In the genomic region with DNA sequence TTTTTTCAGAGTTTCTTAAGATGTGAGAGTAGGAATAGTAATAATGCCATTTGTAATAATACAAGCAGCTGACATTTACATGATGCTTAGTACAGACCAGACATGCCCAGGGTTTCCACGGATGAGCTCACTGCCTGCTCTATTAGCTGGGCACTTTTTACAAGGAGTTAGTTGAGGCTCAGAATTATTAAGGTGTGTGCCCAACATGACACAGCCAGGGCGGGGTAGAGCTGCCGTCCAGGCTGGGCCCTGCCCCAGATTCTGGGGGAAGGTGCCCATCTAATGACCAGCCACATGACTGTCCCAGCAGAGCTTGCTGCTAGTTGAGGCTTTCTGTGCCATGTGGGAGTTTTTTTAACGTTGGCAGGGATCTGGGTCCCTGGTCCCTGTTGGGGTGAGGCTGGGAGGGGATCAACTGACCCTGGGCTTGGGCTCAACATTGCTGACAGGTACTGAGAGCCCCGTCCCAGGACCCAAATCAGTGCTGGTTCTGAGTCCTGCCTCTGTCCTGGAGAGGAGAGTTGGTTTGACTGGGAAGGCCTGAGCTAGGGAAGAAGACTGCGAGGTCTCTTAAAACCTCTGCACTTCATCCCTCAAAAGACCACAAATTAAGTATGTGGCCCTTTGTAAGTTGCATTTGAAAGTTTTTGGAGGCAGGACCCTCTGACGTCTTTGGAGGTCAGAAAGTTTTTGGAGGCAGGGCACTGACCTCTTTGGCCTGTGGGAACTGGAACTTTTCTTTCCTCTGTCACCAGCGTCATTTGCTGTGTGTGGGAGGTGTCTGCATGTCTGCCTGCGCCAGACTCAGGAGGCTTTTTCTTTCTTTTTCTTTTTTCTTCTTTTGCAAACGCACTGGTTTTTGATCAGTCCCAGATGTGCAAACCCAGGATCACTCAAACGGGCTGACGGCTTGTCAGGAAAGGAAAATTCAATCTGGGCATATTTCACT, we compare ENCODE assay signal across 15 cellular contexts. TPM values are rescaled to one million over a fixed set of nuclear protein-coding genes. Genes with fewer than 3 reads are reported as not detected.
DNase-seq lines count a peak whose midpoint lies in the region; ATAC-seq and TF ChIP-seq lines count a peak whose summit lies in the region.
"Had no signal": no experiment of that assay in that cellular context is flagged by ENCODE, and none has a peak within 500 bp of the region (broad histone marks: within the 10 kb centered on the region; RNA-seq: fewer than 3 reads in every experiment).

No MANE protein-coding gene starts in this region.

- H3K4me1 ChIP-seq in IMR-90 (ENCODE audit: control insufficient read depth, insufficient read depth, low read length) (peaks cover 33% of the 10 kb centered on the region), esophagus (ENCODE audit: control insufficient read depth in 2 of 2, insufficient read depth in 2 of 2, low read length in 1 of 2) (peaks cover 5 to 18% of the 10 kb centered on the region in 2 donors), lower lobe of right lung (peaks cover 25% of the 10 kb centered on the region), subcutaneous abdominal adipose tissue (ENCODE audit: control insufficient read depth in 5 of 5, insufficient read depth in 5 of 5, low read length in 5 of 5) (peaks cover 5 to 33% (median 26%) of the 10 kb centered on the region in 5 donors)
- H3K4me1 ChIP-seq: SJCRH30 had no signal

- peak overlapping the region; percentile 52; the same call in 1 of the 2 replicates for H3K14ac ChIP-seq in IMR-90 (replicated peaks; ENCODE audit: low read depth, low read length)

- BruUV-seq in IMR-90 (replicated peaks; lab: Mats Ljungman, UMichigan), result no TSS peak

- no peak overlapping the region for H3K18ac ChIP-seq in IMR-90 (ENCODE audit: low read depth, low read length)

- no peak overlapping the region; the same call in 1 of the 2 replicates for H3K27ac ChIP-seq in IMR-90 (ENCODE audit: insufficient read depth, low read length)
- H3K27ac ChIP-seq in esophagus (ENCODE audit: low read depth in 2 of 2, low read length in 1 of 2), result peak overlapping the region; percentile 51 to 67
- peak overlapping the region; percentile 73 for H3K27ac ChIP-seq in lower lobe of right lung
- no peak overlapping the region for H3K27ac ChIP-seq in subcutaneous abdominal adipose tissue (ENCODE audit: low read depth, low read length)
- H3K27ac ChIP-seq: SJCRH30 had no signal

- peak overlapping the region; percentile 50 for H3K23ac ChIP-seq in IMR-90 (ENCODE audit: low read depth, low read length)

- H3K79me1 ChIP-seq in IMR-90 (ENCODE audit: low read depth in 1 of 2, low read length in 2 of 2), result peaks cover 29 to 61% of the 10 kb centered on the region in 2 experiments; a peak in 3 of 4 replicates

- WGBS in IMR-90 (ENCODE audit: extremely low coverage in 2 of 2, insufficient read length in 1 of 2), 2 experiments, result 54% methylated on average over 4 of the region's 12 CpGs; no CpG with 5 or more reads in 1 of the 2 experiments
- 53 to 57% methylated on average over 12 of the region's 12 CpGs for WGBS in esophagus, 2 donors

- H3K9me3 ChIP-seq in IMR-90 (ENCODE audit: control insufficient read depth, insufficient read depth, low read length) (no peaks in the 10 kb centered on the region), esophagus (ENCODE audit: control insufficient read depth in 2 of 2, insufficient read depth in 1 of 2, low read depth in 1 of 2, low read length in 1 of 2) (no peaks in the 10 kb centered on the region), lower lobe of right lung (no peaks in the 10 kb centered on the region), subcutaneous abdominal adipose tissue (ENCODE audit: control insufficient read depth in 5 of 5, low read length in 5 of 5) (no peaks in the 10 kb centered on the region)
- H3K9me3 ChIP-seq: SJCRH30 had no signal

- no peak overlapping the region for H3K56ac ChIP-seq in IMR-90 (ENCODE audit: extremely low read depth, insufficient read depth, low read length)

- intact Hi-C loops in IMR-90 (cut with micrococcal nuclease), result loop anchor here (10.0 kb wide), 1 partner anchor 197 kb away; no protein-coding TSS in a partner anchor
- intact Hi-C loops in lower lobe of right lung (cut with DNase I), result no loop called here

- DNase-seq in IMR-90 (no peak), lower lobe of right lung (no peak), dermis blood vessel endothelial cell (no peak)
- DNase-seq in activated CD4-positive, alpha-beta T cell treated with anti-CD3 and anti-CD28 coated beads for 1 hour, result no peak
- no peak for DNase-seq in activated CD4-positive, alpha-beta T cell treated with anti-CD3 and anti-CD28 coated beads, Interleukin-2, amount 50 U/mL, for 48 hours
- DNase-seq: activated T-cell treated with anti-CD3 and anti-CD28 coated beads, Interleukin-2, amount 50 U/mL, for 1 hour; CD4-positive, CD25-positive, alpha-beta regulatory T cell; kidney glomerular epithelial cell; MV-4-11; NCI-H524 treated with DMSO at 0.1 percent for 48 hours; SJCRH30 had no signal

- H3K36me3 ChIP-seq in IMR-90 (ENCODE audit: control insufficient read depth, insufficient read depth, low read length) (peaks cover 3% of the 10 kb centered on the region; the same call in 1 of the 2 replicates), esophagus (ENCODE audit: control insufficient read depth in 2 of 2, insufficient read depth in 2 of 2, low read length in 1 of 2) (no peaks in the 10 kb centered on the region), lower lobe of right lung (no peaks in the 10 kb centered on the region), subcutaneous abdominal adipose tissue (ENCODE audit: control insufficient read depth in 5 of 5, insufficient read depth in 5 of 5, low read length in 5 of 5) (no peaks in the 10 kb centered on the region)
- H3K36me3 ChIP-seq: SJCRH30 had no signal

- peak overlapping the region; percentile 5; the same call in 1 of the 2 replicates for H4K91ac ChIP-seq in IMR-90 (ENCODE audit: insufficient read depth, low read depth, low read length)

- H3K9me1 ChIP-seq in IMR-90 (ENCODE audit: insufficient read depth, low read length), result peaks cover 15% of the 10 kb centered on the region

- H2AK5ac ChIP-seq in IMR-90 (ENCODE audit: low read depth, low read length), result peak overlapping the region; percentile 66; the same call in 1 of the 2 replicates

- no peaks in the 10 kb centered on the region for H3K27me3 ChIP-seq in IMR-90 (ENCODE audit: control insufficient read depth, insufficient read depth, low read length)
- no peaks in the 10 kb centered on the region for H3K27me3 ChIP-seq in esophagus (ENCODE audit: control insufficient read depth in 1 of 2, insufficient read depth in 2 of 2, low read length in 2 of 2)
- H3K27me3 ChIP-seq in lower lobe of right lung (ENCODE audit: low read depth), result peaks cover 17% of the 10 kb centered on the region
- peaks cover 14 to 48% (median 17%) of the 10 kb centered on the region in 5 donors for H3K27me3 ChIP-seq in subcutaneous abdominal adipose tissue (ENCODE audit: control insufficient read depth in 5 of 5, insufficient read depth in 4 of 5, low read length in 5 of 5)
- H3K27me3 ChIP-seq: SJCRH30 had no signal

- CTCF ChIA-PET in IMR-90 (lab: Yijun Ruan, JAX), result interaction anchor here (0.5 kb wide), 1 partner anchor 66 kb away, joined by 3 read pairs; no protein-coding TSS in a partner anchor

- H3K4me2 ChIP-seq in IMR-90 (ENCODE audit: low read depth, low read length), result peak overlapping the region; percentile 75

- ATAC-seq in IMR-90 (ENCODE audit: low read depth) (no peak), lower lobe of right lung (no peak), GM19324 (IDR thresholded peaks at IDR 0.05; ENCODE audit: low FRiP score, unreplicated experiment) (no peak)
- ATAC-seq: WTC11 had no signal

- peak overlapping the region; percentile 31 for H2AK9ac ChIP-seq in IMR-90 (replicated peaks; ENCODE audit: low read depth, low read length, poor library complexity)

- H4K20me1 ChIP-seq in IMR-90 (ENCODE audit: insufficient read depth, low read length), result peaks cover 30% of the 10 kb centered on the region

- H2BK5ac ChIP-seq in IMR-90 (ENCODE audit: low read depth, low read length, poor library complexity, severe bottlenecking), result no peak overlapping the region

- H2BK15ac ChIP-seq in IMR-90 (ENCODE audit: low read depth, low read length), result 0 out of 3 replicates have a peak overlapping the region, but pooled peaks have one; percentile 10

- in situ Hi-C loops in IMR-90 (cut with MboI; ENCODE audit: low sequenced_read_pairs), result no loop called here

- TF ChIP-seq RAD21 in IMR-90 (IDR thresholded peaks at IDR 0.05; ENCODE audit: low read length), result no peak

- peak overlapping the region; percentile 31; the same call in 1 of the 2 replicates for H2BK120ac ChIP-seq in IMR-90 (ENCODE audit: low read depth, low read length)

- H3K4me3 ChIP-seq in IMR-90 (ENCODE audit: insufficient read depth, low read depth, low read length) (peak overlapping the region; percentile 5), esophagus (ENCODE audit: low read depth in 1 of 2, low read length in 2 of 2) (peak overlapping the region; percentile 16 to 49), lower lobe of right lung (peak overlapping the region; percentile 61), subcutaneous abdominal adipose tissue (ENCODE audit: low read depth in 1 of 5, low read length in 5 of 5) (peak overlapping the region in 4 of 5 donors; percentile 65 to 82 (median 75))
- H3K4me3 ChIP-seq: SJCRH30 had no signal

- TF ChIP-seq POLR2A in IMR-90 (IDR thresholded peaks at IDR 0.05; ENCODE audit: low read depth, low read length), result no peak; the same call in 1 of the 2 replicates

- dilution Hi-C loops in IMR-90 (cut with HindIII; ENCODE audit: low sequenced_read_pairs, unreplicated experiment), result no loop called here

- H2AFZ ChIP-seq in IMR-90 (replicated peaks; ENCODE audit: low read length, poor library complexity), result peak overlapping the region; percentile 45

- POLR2A ChIA-PET in IMR-90 (lab: Charles Lee; ENCODE audit: unreplicated experiment), result no interaction called here

- peak overlapping the region; percentile 34 for H3K9ac ChIP-seq in IMR-90 (ENCODE audit: low read depth, low read length)
- no peak overlapping the region for H3K9ac ChIP-seq in subcutaneous abdominal adipose tissue (ENCODE audit: low read length in 5 of 5)

- 0 out of 2 replicates have a peak overlapping the region, but pooled peaks have one; percentile 16 for H2BK20ac ChIP-seq in IMR-90 (ENCODE audit: low read depth, low read length)

- TF ChIP-seq CTCF in IMR-90 (conservative IDR thresholded peaks at IDR 0.05; ENCODE audit: low read depth, low read length) (no peak), lower lobe of right lung (IDR thresholded peaks at IDR 0.05) (no peak)

- 0 out of 2 replicates have a peak overlapping the region, but pooled peaks have one; percentile 9 for H4K5ac ChIP-seq in IMR-90 (ENCODE audit: low read depth, low read length)

- H3K4ac ChIP-seq in IMR-90 (ENCODE audit: low read depth, low read length), result peak overlapping the region; percentile 64

- peak overlapping the region; percentile 13 to 51; a peak in 2 of 4 replicates for H4K8ac ChIP-seq in IMR-90 (ENCODE audit: low read depth in 2 of 2, low read length in 2 of 2)

RNA-seq across cellular contexts. Expression of gene CRISPLD2, which starts 2.2 kb away (rescaled TPM):
- total RNA-seq in IMR-90 (2012; rRNA removed) (35.0 and 37.5 TPM in 2 replicates), lower lobe of right lung (34.9 TPM), dermis blood vessel endothelial cell (0.42 and 1.0 TPM in 2 replicates)
- polyA plus RNA-seq in IMR-90 (2012; rRNA removed) (21.3 and 23.1 TPM in 2 replicates), esophagus (1 to 10 TPM; 3.7 to 8.8 TPM)
- 17.6 and 30.1 TPM in 2 replicates for polyA plus RNA-seq in IMR-90 (2012; cell fraction: cytosol; rRNA removed)
- 26.7 and 30.7 TPM in 2 replicates for polyA plus RNA-seq in IMR-90 (2012; cell fraction: nucleus; rRNA removed; ENCODE audit: low replicate concordance)

Comparison
In these comparisons a context has a peak if more than half of its experiments do, and no peak if none do; other contexts are left out.
1. H3K27ac ChIP-seq: peak in esophagus (2 of 2) and lower lobe of right lung (single experiment); none in IMR-90 (single experiment) and subcutaneous abdominal adipose tissue (single experiment).
2. H3K4me3 ChIP-seq: peak in every context shown above with its lines; median percentile 75 in subcutaneous abdominal adipose tissue; 61 in lower lobe of right lung; 32 in esophagus; 5 in IMR-90.
3. RNA of gene CRISPLD2, which starts 2.2 kb away (total RNA-seq): 35.0 to 37.5 TPM in IMR-90 and 34.9 TPM in lower lobe of right lung (single experiment); 0.42 to 1.0 TPM in dermis blood vessel endothelial cell; every median in the first group is over 10 times any median in the second.